ENCODE assay signal across 10 cellular contexts in genomic region chr9:99851028-99851822, GRCh38. TPM values are rescaled to one million over a fixed set of nuclear protein-coding genes. Genes with fewer than 3 reads are reported as not detected.
DNase-seq lines count a peak whose midpoint lies in the region; ATAC-seq and TF ChIP-seq lines count a peak whose summit lies in the region.
"Had no signal": no experiment of that assay in that cellular context is flagged by ENCODE, and none has a peak within 500 bp of the region (broad histone marks: within the 10 kb centered on the region; RNA-seq: fewer than 3 reads in every experiment).

No MANE protein-coding gene starts in this region.

- no peak overlapping the region for H2AFZ ChIP-seq in hepatocyte

- no peaks in the 10 kb centered on the region for H4K20me1 ChIP-seq in hepatocyte (ENCODE audit: insufficient read depth, poor library complexity, severe bottlenecking)

- no peaks in the 10 kb centered on the region for H3K9me3 ChIP-seq in hepatocyte (ENCODE audit: low read depth)

- no peak overlapping the region for H3K27ac ChIP-seq in hepatocyte

- no peaks in the 10 kb centered on the region for H3K4me1 ChIP-seq in hepatocyte (ENCODE audit: insufficient read depth)

- DNase-seq in GM12865 (ENCODE audit: low read depth) (peak; percentile 77), hepatocyte (ENCODE audit: low spot score) (no peak), 8988T (no peak), SW 1271 (lab: John Stamatoyannopoulos, UW) (no peak), HFFc6 (no peak)
- DNase-seq: hypothalamus, NCI-H2227 treated with DMSO at 0.1 percent for 48 hours had no signal

- H3K36me3 Mint-ChIP-seq in activated naive CD8-positive, alpha-beta T cell, result peaks cover 56% of the 10 kb centered on the region
- no peaks in the 10 kb centered on the region for H3K36me3 Mint-ChIP-seq in HFFc6 (ENCODE audit: low read depth)

- no peaks in the 10 kb centered on the region for H3K27me3 Mint-ChIP-seq in activated naive CD8-positive, alpha-beta T cell
- peaks cover 2% of the 10 kb centered on the region for H3K27me3 Mint-ChIP-seq in HFFc6 (ENCODE audit: insufficient read depth)

- no peaks in the 10 kb centered on the region for H3K9me3 Mint-ChIP-seq in activated naive CD8-positive, alpha-beta T cell (ENCODE audit: low read depth)
- no peaks in the 10 kb centered on the region; the same call in 1 of the 2 replicates for H3K9me3 Mint-ChIP-seq in HFFc6

- H3K4me3 ChIP-seq in GM12865 (ENCODE audit: low read depth, low read length) (no peak overlapping the region), hepatocyte (no peak overlapping the region)

- no peaks in the 10 kb centered on the region for H3K9me2 ChIP-seq in hepatocyte (replicated peaks; ENCODE audit: insufficient read depth)

- peaks cover 32% of the 10 kb centered on the region for H3K4me1 Mint-ChIP-seq in activated naive CD8-positive, alpha-beta T cell (ENCODE audit: low read depth)
- no peaks in the 10 kb centered on the region for H3K4me1 Mint-ChIP-seq in HFFc6 (ENCODE audit: low read depth)

- TF ChIP-seq CTCF in GM12865 (IDR thresholded peaks at IDR 0.05; ENCODE audit: insufficient read depth, low read depth, low read length, missing control alignments), result no peak
- no peak for TF ChIP-seq CTCF in hepatocyte (IDR thresholded peaks at IDR 0.05; ENCODE audit: poor library complexity)
- no peak for TF ChIP-seq CTCF in HFFc6 (IDR thresholded peaks at IDR 0.05)

- ATAC-seq in GM19467 (IDR thresholded peaks at IDR 0.05; ENCODE audit: unreplicated experiment), result peak; percentile 90
- peak; percentile 72 for ATAC-seq in HG03280 (IDR thresholded peaks at IDR 0.05; ENCODE audit: unreplicated experiment)

- H3K27me3 ChIP-seq in hepatocyte, result no peaks in the 10 kb centered on the region

- peak overlapping the region; percentile 31 for H3K4me3 Mint-ChIP-seq in activated naive CD8-positive, alpha-beta T cell
- H3K4me3 Mint-ChIP-seq in HFFc6, result no peak overlapping the region

- no peak overlapping the region for H3K4me2 ChIP-seq in hepatocyte

- no peaks in the 10 kb centered on the region for H3K79me2 ChIP-seq in hepatocyte

- H3K27ac Mint-ChIP-seq in activated naive CD8-positive, alpha-beta T cell, result no peak overlapping the region
- no peak overlapping the region for H3K27ac Mint-ChIP-seq in HFFc6

- no peaks in the 10 kb centered on the region for H3K36me3 ChIP-seq in hepatocyte (replicated peaks; ENCODE audit: insufficient read depth, low read depth)

- 68% methylated on average over 4 of the region's 4 CpGs for WGBS in hepatocyte (ENCODE audit: low lambda C conversion rate, missing lambda C conversion rate)

RNA-seq across cellular contexts. Expression of gene NR4A3, which starts 29.5 kb away (rescaled TPM):
- 2.2 and 2.4 TPM in 2 replicates for total RNA-seq in hepatocyte
- polyA plus RNA-seq in hepatocyte, result 2.9 and 6.1 TPM in 2 replicates
- total RNA-seq in HFFc6 (2021; fragmentation: NEBNext Ultra II Directional; extraction: Animal tissue kit (Norgen Biotek cat#: 25700)), result 1 to 10 TPM; 1.2 to 3.1 (median 2.4) TPM

RNA-seq across cellular contexts. Expression of gene STX17, which starts 55.2 kb away (rescaled TPM):
- 26.7 and 33.8 TPM in 2 replicates for total RNA-seq in hepatocyte
- 17.6 and 18.4 TPM in 2 replicates for polyA plus RNA-seq in hepatocyte
- total RNA-seq in HFFc6 (2021; fragmentation: NEBNext Ultra II Directional; extraction: Animal tissue kit (Norgen Biotek cat#: 25700)), result 10 to 100 TPM; 15.3 to 18.7 (median 15.6) TPM
